Comparison of ENCODE assay signal across 20 cellular contexts in the genomic region with DNA sequence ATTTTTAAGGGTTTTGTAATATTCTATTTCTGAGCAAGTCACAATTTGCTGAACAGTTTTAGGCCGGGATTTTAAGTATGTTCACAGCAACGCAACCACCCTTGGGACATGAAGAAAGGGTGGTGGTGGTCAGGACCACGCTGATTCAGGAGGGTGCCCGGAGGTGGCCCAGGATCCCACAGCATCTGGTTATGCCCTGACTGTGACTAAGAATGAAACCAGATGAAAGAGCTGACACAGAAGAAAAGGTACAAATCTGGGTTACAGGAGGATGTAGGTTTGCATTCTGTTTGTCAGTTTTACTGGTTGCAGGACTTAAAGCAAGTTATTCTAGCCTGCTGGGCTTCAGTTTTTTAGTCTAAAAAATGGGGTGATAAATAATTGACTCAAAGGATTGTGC.
A peak's percentile ranks its signal among the peaks of the same experiment; 100 is the strongest.
DNase-seq lines count a peak whose midpoint lies in the region; ATAC-seq and TF ChIP-seq lines count a peak whose summit lies in the region.
"Had no signal": no experiment of that assay in that cellular context is flagged by ENCODE, and none has a peak within 500 bp of the region (broad histone marks: within the 10 kb centered on the region; RNA-seq: fewer than 3 reads in every experiment).

No MANE protein-coding gene starts in this region.

- H3K36me3 Mint-ChIP-seq in activated CD4-positive, alpha-beta T cell treated with anti-CD3 and anti-CD28 coated beads, Interleukin-2, amount 10 ng/mL, durations not matched to agents 7 days and 5 days (ENCODE audit: low read depth) = no peaks in the 10 kb centered on the region
- no peaks in the 10 kb centered on the region for H3K36me3 Mint-ChIP-seq in activated CD4-positive, alpha-beta T cell treated with anti-CD3 and anti-CD28 coated beads, Interleukin-2, amount 10 ng/mL, durations not matched to agents 24 days and 14 days (ENCODE audit: low read depth)

- no peak overlapping the region for H3K4me3 ChIP-seq in tibial artery
- H3K4me3 ChIP-seq: hepatocyte, pancreas had no signal

- H3K4me3 Mint-ChIP-seq in activated CD4-positive, alpha-beta T cell treated with anti-CD3 and anti-CD28 coated beads, Interleukin-2, amount 10 ng/mL, durations not matched to agents 7 days and 5 days = no peak overlapping the region
- H3K4me3 Mint-ChIP-seq in activated CD4-positive, alpha-beta T cell treated with anti-CD3 and anti-CD28 coated beads, Interleukin-2, amount 10 ng/mL, durations not matched to agents 24 days and 14 days = no peak overlapping the region
- H3K4me3 Mint-ChIP-seq: CD4-positive, alpha-beta T cell had no signal

- H3K4me1 ChIP-seq in tibial artery = no peaks in the 10 kb centered on the region
- H3K4me1 ChIP-seq: pancreas had no signal

- H3K9me3 Mint-ChIP-seq in activated CD4-positive, alpha-beta T cell treated with anti-CD3 and anti-CD28 coated beads, Interleukin-2, amount 10 ng/mL, durations not matched to agents 7 days and 5 days = no peaks in the 10 kb centered on the region
- no peaks in the 10 kb centered on the region for H3K9me3 Mint-ChIP-seq in activated CD4-positive, alpha-beta T cell treated with anti-CD3 and anti-CD28 coated beads, Interleukin-2, amount 10 ng/mL, durations not matched to agents 24 days and 14 days
- H3K9me3 Mint-ChIP-seq: CD4-positive, alpha-beta T cell had no signal

- DNase-seq in activated CD4-positive, alpha-beta T cell treated with anti-CD3 and anti-CD28 coated beads, Interleukin-2, amount 10 ng/mL, durations not matched to agents 7 days and 5 days = peak; percentile 14
- DNase-seq in activated CD4-positive, alpha-beta T cell treated with anti-CD3 and anti-CD28 coated beads, Interleukin-2, amount 10 ng/mL, durations not matched to agents 24 days and 14 days = no peak
- DNase-seq in islet precursor cell (peak; percentile 26), NCI-H146 treated with DMSO at 0.1 percent for 48 hours (lab: John Stamatoyannopoulos, UW; ENCODE audit: unreplicated experiment) (no peak), tibial artery (no peak), COR-L47 (lab: John Stamatoyannopoulos, UW) (no peak)
- DNase-seq: amniotic stem cell; CD4-positive, alpha-beta T cell; H7; KG1; left cardiac atrium; NCI-H1694; NCI-H510A treated with DMSO at 0.1 percent for 48 hours; OCI-M1; pancreas; small intestine had no signal

- H3K27ac ChIP-seq in tibial artery = no peak overlapping the region
- H3K27ac ChIP-seq: hepatocyte, pancreas had no signal

- no peak for TF ChIP-seq CTCF in tibial artery (IDR thresholded peaks at IDR 0.05)

- CTCF ChIA-PET in activated CD4-positive, alpha-beta T cell treated with anti-CD3 and anti-CD28 coated beads, Interleukin-2, amount 10 ng/mL, durations not matched to agents 7 days and 5 days (lab: Charles Lee) = no interaction called here

- H3K4me1 Mint-ChIP-seq in activated CD4-positive, alpha-beta T cell treated with anti-CD3 and anti-CD28 coated beads, Interleukin-2, amount 10 ng/mL, durations not matched to agents 7 days and 5 days = peaks cover 10% of the 10 kb centered on the region
- peaks cover 4% of the 10 kb centered on the region for H3K4me1 Mint-ChIP-seq in activated CD4-positive, alpha-beta T cell treated with anti-CD3 and anti-CD28 coated beads, Interleukin-2, amount 10 ng/mL, durations not matched to agents 24 days and 14 days

- no peaks in the 10 kb centered on the region for H3K27me3 ChIP-seq in tibial artery
- H3K27me3 ChIP-seq: pancreas had no signal

- POLR2A ChIA-PET in activated CD4-positive, alpha-beta T cell treated with anti-CD3 and anti-CD28 coated beads, Interleukin-2, amount 10 ng/mL, durations not matched to agents 7 days and 5 days (lab: Charles Lee) = no interaction called here

- H3K27me3 Mint-ChIP-seq in activated CD4-positive, alpha-beta T cell treated with anti-CD3 and anti-CD28 coated beads, Interleukin-2, amount 10 ng/mL, durations not matched to agents 7 days and 5 days = peaks cover 24% of the 10 kb centered on the region
- H3K27me3 Mint-ChIP-seq in activated CD4-positive, alpha-beta T cell treated with anti-CD3 and anti-CD28 coated beads, Interleukin-2, amount 10 ng/mL, durations not matched to agents 24 days and 14 days = peaks cover 25% of the 10 kb centered on the region

- ATAC-seq in GM21526 (IDR thresholded peaks at IDR 0.05; ENCODE audit: low FRiP score, unreplicated experiment) = peak; percentile 67
- peak; percentile 52 for ATAC-seq in HG03095 (IDR thresholded peaks at IDR 0.05; ENCODE audit: unreplicated experiment)
- ATAC-seq: esophagus mucosa, left cardiac atrium had no signal

- H3K36me3 ChIP-seq in tibial artery = no peaks in the 10 kb centered on the region
- H3K36me3 ChIP-seq: pancreas had no signal

- no peak overlapping the region for H3K27ac Mint-ChIP-seq in activated CD4-positive, alpha-beta T cell treated with anti-CD3 and anti-CD28 coated beads, Interleukin-2, amount 10 ng/mL, durations not matched to agents 7 days and 5 days
- H3K27ac Mint-ChIP-seq in activated CD4-positive, alpha-beta T cell treated with anti-CD3 and anti-CD28 coated beads, Interleukin-2, amount 10 ng/mL, durations not matched to agents 24 days and 14 days = no peak overlapping the region
- H3K27ac Mint-ChIP-seq: CD4-positive, alpha-beta T cell had no signal

- no peaks in the 10 kb centered on the region for H3K9me3 ChIP-seq in tibial artery
- H3K9me3 ChIP-seq: pancreas had no signal

- intact Hi-C loops in activated CD4-positive, alpha-beta T cell treated with anti-CD3 and anti-CD28 coated beads, Interleukin-2, amount 10 ng/mL, durations not matched to agents 24 days and 14 days (cut with micrococcal nuclease) = no loop called here
- intact Hi-C loops in tibial artery (cut with DNase I; ENCODE audit: low total_unique reads) = no loop called here

Comparison
In these comparisons a context has a peak if more than half of its experiments do, and no peak if none do; other contexts are left out.
1. DNase-seq: peak in activated CD4-positive, alpha-beta T cell treated with anti-CD3 and anti-CD28 coated beads, Interleukin-2, amount 10 ng/mL, durations not matched to agents 7 days and 5 days (single experiment) and islet precursor cell (single experiment); none in activated CD4-positive, alpha-beta T cell treated with anti-CD3 and anti-CD28 coated beads, Interleukin-2, amount 10 ng/mL, durations not matched to agents 24 days and 14 days (single experiment), NCI-H146 treated with DMSO at 0.1 percent for 48 hours (single experiment), tibial artery (0 of 2) and COR-L47 (single experiment).